1 cellular context compared by ENCODE assay signal in the genomic region with DNA sequence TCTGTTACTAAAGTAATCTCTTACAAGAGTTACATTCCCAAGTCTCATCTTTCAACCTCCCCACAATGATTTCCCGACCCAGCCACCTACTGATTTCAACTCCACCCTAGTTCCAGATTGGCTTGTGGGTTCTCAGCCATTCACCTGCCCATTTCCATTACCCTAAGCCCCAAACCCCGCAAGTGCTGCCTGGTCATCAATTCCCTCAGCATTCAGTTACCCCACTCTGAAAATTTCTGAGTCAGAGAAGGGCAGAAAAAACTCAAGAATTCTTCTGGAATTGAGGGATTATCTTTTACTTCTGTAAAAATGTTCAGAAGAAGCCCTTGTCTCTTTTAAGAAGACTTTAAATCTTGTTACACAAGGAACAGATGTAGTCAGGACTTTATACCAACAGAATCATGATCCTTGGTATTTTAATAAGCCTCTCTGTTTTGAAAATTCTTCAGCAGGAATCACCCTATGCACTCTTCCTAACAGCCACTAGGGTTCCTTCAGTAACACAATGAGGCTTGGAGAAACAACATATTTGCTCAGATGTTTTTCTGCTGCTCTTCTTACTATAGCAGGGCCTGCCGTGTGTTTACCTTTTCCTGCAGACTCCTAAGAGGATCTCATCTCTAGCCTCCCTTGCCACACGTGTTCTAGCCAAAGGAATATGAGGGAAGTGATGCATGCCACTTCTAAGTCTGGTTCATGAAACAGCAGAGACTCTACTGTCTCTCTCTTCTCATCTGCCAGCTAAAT.
TF ChIP-seq lines count a peak whose summit lies in the region.

No MANE protein-coding gene starts in this region.

TF ChIP-seq in H1, 55 proteins besides CTCF, POLR2A, EP300 and RAD21:
- TF ChIP-seq RFX5 (IDR thresholded peaks at IDR 0.05; ENCODE audit: borderline replicate concordance, low read depth, low read length) (no peak), BCL11A (IDR thresholded peaks at IDR 0.05; ENCODE audit: low read depth in 2 of 2, low read length in 2 of 2) (no peak), ATF3 (IDR thresholded peaks at IDR 0.05; ENCODE audit: insufficient read depth, low read depth, low read length) (no peak), NANOG (IDR thresholded peaks at IDR 0.05; ENCODE audit: insufficient read depth, low read depth, low read length, poor library complexity, severe bottlenecking) (no peak), SUZ12 (IDR thresholded peaks at IDR 0.05; ENCODE audit: low read length) (no peak), SIX5 (IDR thresholded peaks at IDR 0.05; ENCODE audit: low read depth, low read length) (no peak), TBP (IDR thresholded peaks at IDR 0.05; ENCODE audit: low read depth, low read length) (no peak), CHD1 (IDR thresholded peaks at IDR 0.05; ENCODE audit: low read depth, low read length) (no peak)
- TF ChIP-seq, protein P1, sequence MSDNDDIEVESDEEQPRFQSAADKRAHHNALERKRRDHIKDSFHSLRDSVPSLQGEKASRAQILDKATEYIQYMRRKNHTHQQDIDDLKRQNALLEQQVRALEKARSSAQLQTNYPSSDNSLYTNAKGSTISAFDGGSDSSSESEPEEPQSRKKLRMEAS (IDR thresholded peaks at IDR 0.05), result no peak
